Comparison of ENCODE assay signal across 18 cellular contexts in the genomic region with DNA sequence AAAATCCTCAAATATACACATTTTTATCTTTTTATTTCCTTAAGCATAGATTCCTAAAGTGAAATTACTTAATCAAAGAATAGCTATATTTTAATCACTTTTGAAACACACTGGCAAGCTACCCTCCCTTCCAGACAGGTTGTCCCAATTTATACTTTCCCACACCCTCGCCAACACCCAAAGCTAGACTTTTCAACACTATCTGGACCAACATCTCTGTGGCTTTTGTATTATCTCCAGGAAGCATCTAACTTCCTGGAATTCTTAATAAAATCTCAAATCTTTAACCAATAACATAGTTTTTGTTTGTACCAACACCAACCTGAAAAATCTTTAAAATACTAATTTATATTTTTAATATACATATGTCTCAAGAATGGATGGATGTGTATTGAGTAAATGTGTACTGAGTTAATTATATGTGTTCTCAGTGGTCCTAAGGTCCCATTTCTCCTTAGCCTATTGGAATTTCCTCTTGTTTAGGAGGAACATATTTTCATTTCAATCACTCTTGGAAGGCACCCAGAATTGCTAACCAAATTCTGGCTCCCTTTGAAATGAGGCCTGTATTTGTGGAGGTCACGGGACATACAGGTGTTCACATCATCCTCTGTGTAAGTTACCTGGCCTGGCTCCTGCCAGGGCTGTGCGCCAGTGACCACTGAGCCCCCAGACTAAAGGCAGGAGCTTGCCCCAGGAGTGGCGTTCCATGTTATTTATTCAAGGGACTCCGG. TPM values are rescaled to one million over a fixed set of nuclear protein-coding genes. Genes with fewer than 3 reads are reported as not detected.
DNase-seq lines count a peak whose midpoint lies in the region; ATAC-seq and TF ChIP-seq lines count a peak whose summit lies in the region.
"Had no signal": no experiment of that assay in that cellular context is flagged by ENCODE, and none has a peak within 500 bp of the region (broad histone marks: within the 10 kb centered on the region; RNA-seq: fewer than 3 reads in every experiment).

No MANE protein-coding gene starts in this region.

- POLR2A ChIA-PET in SK-N-SH (lab: Yijun Ruan, JAX) = no interaction called here

- H2AFZ ChIP-seq in SK-N-SH (ENCODE audit: low read depth) = no peak overlapping the region

- H3K4me2 ChIP-seq in SK-N-SH = no peak overlapping the region

- H3K27ac ChIP-seq in heart right ventricle (peak overlapping the region in 9 of 10 donors; percentile 17 to 73 (median 44)), colonic mucosa (no peak overlapping the region), right cardiac atrium (ENCODE audit: low read length) (peak overlapping the region; percentile 2), SK-N-SH (ENCODE audit: low read depth in 2 of 2, low read length in 1 of 2) (no peak overlapping the region)
- H3K27ac ChIP-seq: RWPE1 had no signal

- intact Hi-C loops in heart right ventricle (cut with DNase I) = no loop called here
- intact Hi-C loops in cardiac septum (cut with DNase I) = no loop called here
- intact Hi-C loops in colonic mucosa (cut with DNase I) = no loop called here
- intact Hi-C loops in right cardiac atrium (cut with DNase I) = no loop called here

- H3K9me3 ChIP-seq in heart right ventricle = no peaks in the 10 kb centered on the region
- H3K9me3 ChIP-seq in colonic mucosa = no peaks in the 10 kb centered on the region
- H3K9me3 ChIP-seq in right cardiac atrium (ENCODE audit: control insufficient read depth, low read length) = no peaks in the 10 kb centered on the region
- H3K9me3 ChIP-seq in SK-N-SH = no peaks in the 10 kb centered on the region

- no peaks in the 10 kb centered on the region for H3F3A ChIP-seq in SK-N-SH (replicated peaks; ENCODE audit: insufficient read depth)

- CTCF ChIA-PET in SK-N-SH (lab: Yijun Ruan, JAX) = interaction anchor here (1.1 kb wide), 1 partner anchor 18 kb away, joined by 3 read pairs; a partner anchor contains a TSS

- ATAC-seq in heart right ventricle (peak in 5 of 8 donors; percentile 48 to 63 (median 60)), right cardiac atrium (no peak), HG02981 (IDR thresholded peaks at IDR 0.05; ENCODE audit: unreplicated experiment) (no peak)

- H3K9ac ChIP-seq in colonic mucosa (ENCODE audit: low read depth in 2 of 2, low read length in 2 of 2) = no peak overlapping the region
- H3K9ac ChIP-seq in SK-N-SH = no peak overlapping the region

- no peak for TF ChIP-seq RAD21 in SK-N-SH (IDR thresholded peaks at IDR 0.05; ENCODE audit: low read length)

- H4K20me1 ChIP-seq in SK-N-SH (ENCODE audit: insufficient read depth) = no peaks in the 10 kb centered on the region

- H3K4me1 ChIP-seq in heart right ventricle (peaks cover 0 to 50% (median 18%) of the 10 kb centered on the region in 9 donors), colonic mucosa (no peaks in the 10 kb centered on the region), right cardiac atrium (ENCODE audit: control insufficient read depth, insufficient read depth, low read length) (peaks cover 3% of the 10 kb centered on the region), SK-N-SH (ENCODE audit: control insufficient read depth in 1 of 2, insufficient read depth in 2 of 2, low read depth in 1 of 2, low read length in 1 of 2) (no peaks in the 10 kb centered on the region; a peak in 1 of 4 replicates)

- no peak for TF ChIP-seq EP300 in SK-N-SH (IDR thresholded peaks at IDR 0.05; ENCODE audit: borderline replicate concordance in 1 of 2, low read depth in 1 of 2, low read length in 1 of 2)

- TF ChIP-seq CTCF in heart right ventricle (IDR thresholded peaks at IDR 0.05) = no peak
- no peak for TF ChIP-seq CTCF in colonic mucosa (IDR thresholded peaks at IDR 0.05)
- no peak for TF ChIP-seq CTCF in SK-N-SH (IDR thresholded peaks at IDR 0.05)

- no peaks in the 10 kb centered on the region for H3K27me3 ChIP-seq in heart right ventricle
- no peaks in the 10 kb centered on the region for H3K27me3 ChIP-seq in colonic mucosa
- no peaks in the 10 kb centered on the region for H3K27me3 ChIP-seq in right cardiac atrium (ENCODE audit: control insufficient read depth, insufficient read depth)
- no peaks in the 10 kb centered on the region for H3K27me3 ChIP-seq in SK-N-SH (ENCODE audit: insufficient read depth)

- H3K4me3 ChIP-seq in heart right ventricle (no peak overlapping the region), colonic mucosa (no peak overlapping the region), right cardiac atrium (ENCODE audit: low read length) (no peak overlapping the region), SK-N-SH (ENCODE audit: low read depth in 2 of 2, low read length in 1 of 2) (no peak overlapping the region)

- no peaks in the 10 kb centered on the region for H3K79me2 ChIP-seq in SK-N-SH (ENCODE audit: insufficient read depth)

- WGBS in heart right ventricle, 2 donors = 67 to 77% methylated on average over 5 of the region's 5 CpGs
- WGBS in right cardiac atrium = 77% methylated on average over 5 of the region's 5 CpGs
- WGBS in SK-N-SH (ENCODE audit: low lambda C conversion rate) = 80% methylated on average over 4 of the region's 5 CpGs

- no peaks in the 10 kb centered on the region for H3K36me3 ChIP-seq in heart right ventricle
- H3K36me3 ChIP-seq in colonic mucosa = no peaks in the 10 kb centered on the region
- H3K36me3 ChIP-seq in SK-N-SH (replicated peaks in 1 of 2; ENCODE audit: control insufficient read depth in 1 of 2, insufficient read depth in 2 of 2, low read length in 1 of 2) = no peaks in the 10 kb centered on the region

- H3K9me2 ChIP-seq in SK-N-SH = no peaks in the 10 kb centered on the region

- DNase-seq in heart right ventricle (no peak), cardiac septum (ENCODE audit: low spot score) (no peak), colonic mucosa (peak; percentile 14), right cardiac atrium (no peak), SK-N-SH (no peak), MV-4-11 (lab: John Stamatoyannopoulos, UW) (no peak)
- DNase-seq: GDM1; H7; KBM-7; MM.1S; NCI-H1092; NCI-H1436 treated with DMSO at 0.1 percent for 48 hours; NCI-H1930; NCI-H510A treated with DMSO at 0.1 percent for 48 hours; NCI-H748 treated with DMSO at 0.1 percent for 48 hours; NK-92 treated with Interleukin-12 subunit alpha and Interleukin-12 subunit beta, amount 100 ng/mL, for 24 hours had no signal

TF ChIP-seq in SK-N-SH, 30 proteins besides CTCF, POLR2A, EP300 and RAD21:
- TF ChIP-seq, protein P1, sequence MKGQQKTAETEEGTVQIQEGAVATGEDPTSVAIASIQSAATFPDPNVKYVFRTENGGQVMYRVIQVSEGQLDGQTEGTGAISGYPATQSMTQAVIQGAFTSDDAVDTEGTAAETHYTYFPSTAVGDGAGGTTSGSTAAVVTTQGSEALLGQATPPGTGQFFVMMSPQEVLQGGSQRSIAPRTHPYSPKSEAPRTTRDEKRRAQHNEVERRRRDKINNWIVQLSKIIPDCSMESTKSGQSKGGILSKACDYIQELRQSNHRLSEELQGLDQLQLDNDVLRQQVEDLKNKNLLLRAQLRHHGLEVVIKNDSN (IDR thresholded peaks at IDR 0.05; ENCODE audit: borderline replicate concordance, low read depth) = no peak
- TF ChIP-seq NFIC (IDR thresholded peaks at IDR 0.05; ENCODE audit: borderline replicate concordance) (no peak), YY1 (IDR thresholded peaks at IDR 0.05; ENCODE audit: low read depth) (no peak), SMC3 (IDR thresholded peaks at IDR 0.05; ENCODE audit: low read depth, low read length) (no peak), RCOR1 (IDR thresholded peaks at IDR 0.05; ENCODE audit: low read length) (no peak), CHD2 (IDR thresholded peaks at IDR 0.05; ENCODE audit: low read length, partially characterized antibody) (no peak), JUND (IDR thresholded peaks at IDR 0.05) (no peak), TAF1 (IDR thresholded peaks at IDR 0.05; ENCODE audit: borderline replicate concordance, low read depth, low read length) (no peak), ELF1 (IDR thresholded peaks at IDR 0.05) (no peak)
- TF ChIP-seq, protein P2, sequence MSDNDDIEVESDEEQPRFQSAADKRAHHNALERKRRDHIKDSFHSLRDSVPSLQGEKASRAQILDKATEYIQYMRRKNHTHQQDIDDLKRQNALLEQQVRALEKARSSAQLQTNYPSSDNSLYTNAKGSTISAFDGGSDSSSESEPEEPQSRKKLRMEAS (IDR thresholded peaks at IDR 0.05; ENCODE audit: low read depth) = no peak

RNA-seq across cellular contexts. Expression of a gene that starts 17.4 kb away (rescaled TPM):
- total RNA-seq in heart right ventricle (10 to 100 TPM; 26.5 to 96.5 (median 41.0) TPM), cardiac septum (54.0 TPM), colonic mucosa (1 to 10 TPM; 6.9 to 7.6 TPM), right cardiac atrium (10 to 100 TPM; 51.0 to 81.7 (median 54.7) TPM)
- polyA plus RNA-seq in heart right ventricle (10 to 100 TPM; 13.8 to 18.2 TPM), right cardiac atrium (30.3 TPM), SK-N-SH (2012; rRNA removed) (1.6 and 2.0 TPM in 2 replicates)
- 1.2 and 1.4 TPM in 2 replicates for polyA plus RNA-seq in SK-N-SH (2012; cell fraction: cytosol; rRNA removed)
- 2.3 and 3.0 TPM in 2 replicates for polyA plus RNA-seq in SK-N-SH (2012; cell fraction: nucleus; rRNA removed)

Comparison
In these comparisons a context has a peak if more than half of its experiments do, and no peak if none do; other contexts are left out.
1. ATAC-seq: peak in heart right ventricle (5 of 8); none in right cardiac atrium (0 of 2) and HG02981 (single experiment).
2. H3K27ac ChIP-seq: peak in heart right ventricle (9 of 10) and right cardiac atrium (single experiment); none in colonic mucosa (single experiment) and SK-N-SH (0 of 2).